In genomic region chr10:29920408-29921070, GRCh38 we compare ENCODE assay signal across 2 cellular contexts.
TF ChIP-seq lines count a peak whose summit lies in the region.

No MANE protein-coding gene starts in this region.

TF ChIP-seq in liver, 16 proteins besides CTCF, POLR2A, EP300 and RAD21 (continued from another document):
- no peak for TF ChIP-seq REST (IDR thresholded peaks at IDR 0.05)
- TF ChIP-seq YY1 (IDR thresholded peaks at IDR 0.05) = peak; percentile 49
- TF ChIP-seq RXRA (IDR thresholded peaks at IDR 0.05) = peak in 1 of 2 donors; percentile 13
- TF ChIP-seq GABPA (IDR thresholded peaks at IDR 0.05 in 1 of 2, conservative IDR thresholded peaks at IDR 0.05 in 1 of 2) = no peak

TF ChIP-seq in HepG2, 621 proteins besides CTCF, POLR2A, EP300 and RAD21 (continued from another document):
- no peak for TF ChIP-seq BRF2 (CRISPR knock-in tag; IDR thresholded peaks at IDR 0.05)
- no peak for TF ChIP-seq ARNT (IDR thresholded peaks at IDR 0.05)
- TF ChIP-seq DBP (CRISPR knock-in tag; IDR thresholded peaks at IDR 0.05; ENCODE audit: not compliant biosample characterization) = no peak
- TF ChIP-seq KLF13 (CRISPR knock-in tag; IDR thresholded peaks at IDR 0.05) = no peak
- TF ChIP-seq LBX2 (CRISPR knock-in tag; IDR thresholded peaks at IDR 0.05; ENCODE audit: borderline replicate concordance) = no peak
- no peak for TF ChIP-seq ZNF619 (CRISPR knock-in tag; IDR thresholded peaks at IDR 0.05)
- TF ChIP-seq ZZZ3 (CRISPR knock-in tag; IDR thresholded peaks at IDR 0.05; ENCODE audit: borderline replicate concordance) = no peak
- no peak for TF ChIP-seq ZSCAN30 (CRISPR knock-in tag; IDR thresholded peaks at IDR 0.05)
- TF ChIP-seq GPN1 (CRISPR knock-in tag; IDR thresholded peaks at IDR 0.05; ENCODE audit: borderline replicate concordance) = no peak
TF ChIP-seq in HepG2: peak in this region for 0.
